Comparison of ENCODE assay signal across 26 cellular contexts in genomic region chr2:172214252-172214651, GRCh38.
"Had no signal": no experiment of that assay in that cellular context is flagged by ENCODE, and none has a peak within 500 bp of the region (broad histone marks: within the 10 kb centered on the region; RNA-seq: fewer than 3 reads in every experiment).

No MANE protein-coding gene starts in this region.

- H3K9me3 ChIP-seq: heart right ventricle, left lung, mucosa of descending colon, pancreas, psoas muscle, stomach, tibial artery had no signal

- H3K9me3 Mint-ChIP-seq: activated CD4-positive, alpha-beta memory T cell treated with anti-CD3 and anti-CD28 coated beads, Interleukin-2, amount 10 ng/mL, durations not matched to agents 7 days and 5 days; activated CD4-positive, alpha-beta T cell treated with anti-CD3 and anti-CD28 coated beads, Interleukin-2, amount 10 ng/mL, durations not matched to agents 7 days and 5 days; activated naive CD4-positive, alpha-beta T cell treated with anti-CD3 and anti-CD28 coated beads, Interleukin-2, amount 10 ng/mL, durations not matched to agents 7 days and 5 days; activated naive CD8-positive, alpha-beta T cell treated with anti-CD3 and anti-CD28 coated beads, Interleukin-2, amount 10 ng/mL, durations not matched to agents 7 days and 5 days; activated T-cell treated with anti-CD3 and anti-CD28 coated beads, Interleukin-2, amount 50 U/mL, for 24 hours; central memory CD8-positive, alpha-beta T cell; dendritic cell treated with granulocyte-macrophage colony-stimulating factor and Interleukin-4, amounts not matched to agents 40 ng/mL and 50 ng/mL, for 4 days; nephron; stimulated activated naive B cell treated with anti-CD40 and anti-IgM and Interleukin-4, amounts not matched to agents 10 μg/mL and 1 μg/mL and 100 μg/mL, for 72 hours; WTC11 had no signal

- H3K4me1 Mint-ChIP-seq: central memory CD8-positive, alpha-beta T cell; stimulated activated naive B cell treated with anti-CD40 and anti-IgM and Interleukin-4, amounts not matched to agents 10 μg/mL and 1 μg/mL and 100 μg/mL, for 72 hours had no signal

- FAIRE-seq: astrocyte, pancreas had no signal

- H3K4me3 Mint-ChIP-seq: activated CD4-positive, alpha-beta memory T cell treated with anti-CD3 and anti-CD28 coated beads, Interleukin-2, amount 10 ng/mL, durations not matched to agents 7 days and 5 days; activated CD4-positive, alpha-beta T cell treated with anti-CD3 and anti-CD28 coated beads, Interleukin-2, amount 10 ng/mL, durations not matched to agents 7 days and 5 days; activated naive CD4-positive, alpha-beta T cell treated with anti-CD3 and anti-CD28 coated beads, Interleukin-2, amount 10 ng/mL, durations not matched to agents 7 days and 5 days; activated naive CD8-positive, alpha-beta T cell treated with anti-CD3 and anti-CD28 coated beads, Interleukin-2, amount 10 ng/mL, durations not matched to agents 7 days and 5 days; activated T-cell treated with anti-CD3 and anti-CD28 coated beads, Interleukin-2, amount 50 U/mL, for 24 hours; central memory CD8-positive, alpha-beta T cell; dendritic cell treated with granulocyte-macrophage colony-stimulating factor and Interleukin-4, amounts not matched to agents 40 ng/mL and 50 ng/mL, for 4 days; nephron; stimulated activated naive B cell treated with anti-CD40 and anti-IgM and Interleukin-4, amounts not matched to agents 10 μg/mL and 1 μg/mL and 100 μg/mL, for 72 hours; WTC11 had no signal

- ATAC-seq: heart right ventricle; left lung; mucosa of descending colon; pancreas; psoas muscle; stimulated activated naive B cell treated with anti-CD40 and anti-IgM and Interleukin-4, amounts not matched to agents 10 μg/mL and 1 μg/mL and 100 μg/mL, for 72 hours; WTC11 had no signal

- H3K36me3 ChIP-seq: heart right ventricle, left lung, pancreas, stomach, tibial artery had no signal

- H3K27ac Mint-ChIP-seq: activated CD4-positive, alpha-beta memory T cell treated with anti-CD3 and anti-CD28 coated beads, Interleukin-2, amount 10 ng/mL, durations not matched to agents 7 days and 5 days; activated CD4-positive, alpha-beta T cell treated with anti-CD3 and anti-CD28 coated beads, Interleukin-2, amount 10 ng/mL, durations not matched to agents 7 days and 5 days; activated naive CD4-positive, alpha-beta T cell treated with anti-CD3 and anti-CD28 coated beads, Interleukin-2, amount 10 ng/mL, durations not matched to agents 7 days and 5 days; activated naive CD8-positive, alpha-beta T cell treated with anti-CD3 and anti-CD28 coated beads, Interleukin-2, amount 10 ng/mL, durations not matched to agents 7 days and 5 days; activated T-cell treated with anti-CD3 and anti-CD28 coated beads, Interleukin-2, amount 50 U/mL, for 24 hours; dendritic cell treated with granulocyte-macrophage colony-stimulating factor and Interleukin-4, amounts not matched to agents 40 ng/mL and 50 ng/mL, for 4 days; stimulated activated naive B cell treated with anti-CD40 and anti-IgM and Interleukin-4, amounts not matched to agents 10 μg/mL and 1 μg/mL and 100 μg/mL, for 72 hours; WTC11 had no signal

- H3K4me1 ChIP-seq: pancreas, psoas muscle, tibial artery had no signal

- H3K27me3 ChIP-seq: heart right ventricle, left lung, pancreas, stomach, tibial artery had no signal

- DNase-seq: activated CD4-positive, alpha-beta memory T cell treated with anti-CD3 and anti-CD28 coated beads, Interleukin-2, amount 10 ng/mL, durations not matched to agents 7 days and 5 days; activated CD4-positive, alpha-beta T cell treated with anti-CD3 and anti-CD28 coated beads for 1 hour; activated CD4-positive, alpha-beta T cell treated with anti-CD3 and anti-CD28 coated beads, Interleukin-2, amount 10 ng/mL, durations not matched to agents 7 days and 5 days; activated CD8-positive, alpha-beta memory T cell treated with anti-CD3 and anti-CD28 coated beads, Interleukin-2, amount 50 U/mL, for 48 hours; activated gamma-delta T cell; activated naive CD4-positive, alpha-beta T cell treated with anti-CD3 and anti-CD28 coated beads, Interleukin-2, amount 10 ng/mL, durations not matched to agents 7 days and 5 days; activated naive CD8-positive, alpha-beta T cell treated with anti-CD3 and anti-CD28 coated beads, Interleukin-2, amount 10 ng/mL, durations not matched to agents 7 days and 5 days; activated T-cell treated with anti-CD3 and anti-CD28 coated beads, Interleukin-2, amount 50 U/mL, for 24 hours; amniotic stem cell; heart right ventricle; left lung; mucosa of descending colon; pancreas; psoas muscle; stimulated activated CD4-positive, alpha-beta T cell treated with anti-CD3 and anti-CD28 coated beads, Interleukin-15, amount 100 ng/mL, for 24 hours; stimulated activated CD4-positive, alpha-beta T cell treated with anti-CD3 and anti-CD28 coated beads, Interleukin-2, amount 100 ng/mL, for 24 hours; stimulated activated naive B cell treated with anti-CD40 and anti-IgM and Interleukin-4, amounts not matched to agents 10 μg/mL and 1 μg/mL and 100 μg/mL, for 72 hours; stomach; T-helper 2 cell; tibial artery had no signal

- H3K36me3 Mint-ChIP-seq: activated naive CD8-positive, alpha-beta T cell treated with anti-CD3 and anti-CD28 coated beads, Interleukin-2, amount 10 ng/mL, durations not matched to agents 7 days and 5 days; stimulated activated naive B cell treated with anti-CD40 and anti-IgM and Interleukin-4, amounts not matched to agents 10 μg/mL and 1 μg/mL and 100 μg/mL, for 72 hours; WTC11 had no signal

- H3K27me3 Mint-ChIP-seq: activated T-cell treated with anti-CD3 and anti-CD28 coated beads, Interleukin-2, amount 50 U/mL, for 24 hours; dendritic cell treated with granulocyte-macrophage colony-stimulating factor and Interleukin-4, amounts not matched to agents 40 ng/mL and 50 ng/mL, for 4 days had no signal

- H3K4me3 ChIP-seq: heart right ventricle, left lung, lung, mucosa of descending colon, pancreas, psoas muscle, stomach, tibial artery had no signal

- H3K27ac ChIP-seq: heart right ventricle, left lung, pancreas, psoas muscle, stomach, tibial artery had no signal
